ENCODE assay signal across 9 cellular contexts in the genomic region with DNA sequence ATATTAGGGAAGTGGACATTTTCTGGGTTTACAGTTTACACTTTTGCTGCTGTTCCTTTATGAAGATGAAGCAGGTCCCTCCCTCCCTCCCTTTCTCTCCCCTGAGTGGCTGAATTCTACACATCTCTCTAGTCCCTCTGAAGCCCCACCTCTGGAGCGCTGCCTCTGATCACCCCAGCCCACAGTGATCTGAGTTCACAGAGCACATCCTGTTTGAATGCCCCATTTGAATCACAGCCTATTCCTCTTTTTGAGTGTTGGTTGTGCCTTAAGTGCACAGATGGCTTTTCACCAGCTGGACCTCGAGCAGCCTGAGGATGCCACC.
DNase-seq lines count a peak whose midpoint lies in the region; ATAC-seq and TF ChIP-seq lines count a peak whose summit lies in the region.
"Had no signal": no experiment of that assay in that cellular context is flagged by ENCODE, and none has a peak within 500 bp of the region (broad histone marks: within the 10 kb centered on the region; RNA-seq: fewer than 3 reads in every experiment).

No MANE protein-coding gene starts in this region.

- no peaks in the 10 kb centered on the region for H4K20me1 ChIP-seq in fibroblast of lung (ENCODE audit: control insufficient read depth, extremely low read depth, insufficient read depth, low read length)

- intact Hi-C loops in lower leg skin (cut with DNase I; ENCODE audit: low total_unique reads) (loop anchor here (10.0 kb wide), 1 partner anchor 131 kb away; the partner anchor contains the start of gene ASAP2), lower lobe of right lung (cut with DNase I) (no loop called here)

- no peak for TF ChIP-seq POLR2A in lower leg skin (IDR thresholded peaks at IDR 0.05)

- no peaks in the 10 kb centered on the region for H3K79me2 ChIP-seq in fibroblast of lung (ENCODE audit: control insufficient read depth, insufficient read depth, low read length)

- H3K4me2 ChIP-seq in fibroblast of lung (ENCODE audit: extremely low read depth, insufficient read depth, low read length), result no peak overlapping the region

- H3K27me3 ChIP-seq in fibroblast of lung (ENCODE audit: control insufficient read depth, insufficient read depth, low read length) (no peaks in the 10 kb centered on the region), lower lobe of right lung (ENCODE audit: low read depth) (no peaks in the 10 kb centered on the region)

- ATAC-seq in lower lobe of right lung, result no peak
- ATAC-seq: HCT116 had no signal

- TF ChIP-seq CTCF in fibroblast of lung (conservative IDR thresholded peaks at IDR 0.05 in 1 of 2, IDR thresholded peaks at IDR 0.05 in 1 of 2; ENCODE audit: low read depth in 1 of 2, low read length in 2 of 2) (no peak), lower leg skin (IDR thresholded peaks at IDR 0.05) (no peak), lower lobe of right lung (IDR thresholded peaks at IDR 0.05) (no peak)

- no peak overlapping the region for H2AFZ ChIP-seq in fibroblast of lung (ENCODE audit: low read length)

- no peaks in the 10 kb centered on the region for H3K9me3 ChIP-seq in fibroblast of lung (ENCODE audit: control insufficient read depth, insufficient read depth, low read depth, low read length)
- H3K9me3 ChIP-seq in lower lobe of right lung, result no peaks in the 10 kb centered on the region

- H3K4me1 ChIP-seq in fibroblast of lung (ENCODE audit: control insufficient read depth, extremely low read depth, insufficient read depth, low read length), result peaks cover 8% of the 10 kb centered on the region
- peaks cover 24% of the 10 kb centered on the region for H3K4me1 ChIP-seq in lower lobe of right lung

- H3K27ac ChIP-seq in fibroblast of lung (ENCODE audit: insufficient read depth, low read length) (no peak overlapping the region), lower lobe of right lung (no peak overlapping the region)

- 65 to 81% methylated on average over 2 of the region's 2 CpGs for WGBS in lower leg skin, 2 donors

- H3K4me3 ChIP-seq in fibroblast of lung (replicated peaks in 1 of 4; ENCODE audit: control extremely low read depth in 1 of 4, insufficient read depth in 1 of 4, low read depth in 3 of 4, low read length in 4 of 4), result no peak overlapping the region
- no peak overlapping the region for H3K4me3 ChIP-seq in lower leg skin (ENCODE audit: low read depth, poor library complexity, severe bottlenecking)
- H3K4me3 ChIP-seq in lower lobe of right lung, result no peak overlapping the region

- no peak overlapping the region for H3K9ac ChIP-seq in fibroblast of lung (ENCODE audit: insufficient read depth, low read length)

- H3K36me3 ChIP-seq in fibroblast of lung (ENCODE audit: control insufficient read depth, insufficient read depth, low read length) (no peaks in the 10 kb centered on the region), lower lobe of right lung (peaks cover 6% of the 10 kb centered on the region)

- peak; percentile 29 for DNase-seq in D341Med (ENCODE audit: low spot score)
- DNase-seq in H4 (ENCODE audit: low spot score), result peak; percentile 6
- peak; percentile 79 for DNase-seq in NCI-H748 treated with DMSO at 0.1 percent for 48 hours (lab: John Stamatoyannopoulos, UW)
- DNase-seq in fibroblast of lung (ENCODE audit: low read depth in 2 of 2), result peak; percentile 55 to 57
- no peak for DNase-seq in lower leg skin (ENCODE audit: low spot score in 2 of 2)
- DNase-seq in HT-29 (ENCODE audit: low spot score), result no peak
- DNase-seq in midbrain (lab: John Stamatoyannopoulos, UW), result no peak
- no peak for DNase-seq in lower lobe of right lung

Comparison
In these comparisons a context has a peak if more than half of its experiments do, and no peak if none do; other contexts are left out.
1. DNase-seq: peak in D341Med (single experiment), H4 (single experiment), NCI-H748 treated with DMSO at 0.1 percent for 48 hours (single experiment) and fibroblast of lung (2 of 2); none in lower leg skin (0 of 2), HT-29 (single experiment), midbrain (single experiment) and lower lobe of right lung (single experiment).